In genomic region chr5:141135718-141136266, GRCh38 we compare ENCODE assay signal across 13 cellular contexts. TPM values are rescaled to one million over a fixed set of nuclear protein-coding genes. Genes with fewer than 3 reads are reported as not detected.
DNase-seq lines count a peak whose midpoint lies in the region; TF ChIP-seq lines count a peak whose summit lies in the region.
"Had no signal": no experiment of that assay in that cellular context is flagged by ENCODE, and none has a peak within 500 bp of the region (broad histone marks: within the 10 kb centered on the region; RNA-seq: fewer than 3 reads in every experiment).

No MANE protein-coding gene starts in this region.

- H3K4me3 ChIP-seq in AG09309 (ENCODE audit: control insufficient read depth, low read depth, low read length) (peak overlapping the region; percentile 41; the same call in 1 of the 2 replicates), SJSA1 (peak overlapping the region; percentile 46), hepatocyte (peak overlapping the region; percentile 4), parathyroid adenoma (ENCODE audit: low read depth, low read length) (peak overlapping the region; percentile 36)

- H3K9me2 ChIP-seq in hepatocyte (replicated peaks; ENCODE audit: insufficient read depth), result no peaks in the 10 kb centered on the region

- H3K9me3 ChIP-seq in SJSA1 (replicated peaks) (peaks cover 7% of the 10 kb centered on the region; the same call in 1 of the 2 replicates), hepatocyte (ENCODE audit: low read depth) (peaks cover 49% of the 10 kb centered on the region), parathyroid adenoma (ENCODE audit: control insufficient read depth, low read length) (no peaks in the 10 kb centered on the region)
- H3K9me3 ChIP-seq: BE2C had no signal

- 78% methylated on average over 19 of the region's 19 CpGs for WGBS in hepatocyte (ENCODE audit: low lambda C conversion rate, missing lambda C conversion rate)

- H3K27me3 Mint-ChIP-seq in activated CD4-positive, alpha-beta T cell treated with anti-CD3 and anti-CD28 coated beads, Interleukin-2, amount 10 ng/mL, durations not matched to agents 24 days and 14 days, result no peaks in the 10 kb centered on the region

- H3K9me3 Mint-ChIP-seq in activated CD4-positive, alpha-beta T cell treated with anti-CD3 and anti-CD28 coated beads, Interleukin-2, amount 10 ng/mL, durations not matched to agents 24 days and 14 days, result peaks cover 47% of the 10 kb centered on the region

- H3K27me3 ChIP-seq in SJSA1 (replicated peaks), result no peaks in the 10 kb centered on the region
- no peaks in the 10 kb centered on the region for H3K27me3 ChIP-seq in hepatocyte
- H3K27me3 ChIP-seq in parathyroid adenoma (ENCODE audit: control insufficient read depth, insufficient read depth, low read length), result peaks cover 6% of the 10 kb centered on the region
- H3K27me3 ChIP-seq: adrenal gland, BE2C had no signal

- no peak overlapping the region for H3K27ac ChIP-seq in SJSA1
- no peak overlapping the region for H3K27ac ChIP-seq in hepatocyte
- no peak overlapping the region for H3K27ac ChIP-seq in parathyroid adenoma
- H3K27ac ChIP-seq: adrenal gland had no signal

- no peaks in the 10 kb centered on the region for H3K79me2 ChIP-seq in hepatocyte
- no peaks in the 10 kb centered on the region for H3K79me2 ChIP-seq in parathyroid adenoma

- H3K4me1 ChIP-seq in SJSA1 (replicated peaks), result no peaks in the 10 kb centered on the region
- H3K4me1 ChIP-seq in hepatocyte (ENCODE audit: insufficient read depth), result no peaks in the 10 kb centered on the region
- no peaks in the 10 kb centered on the region for H3K4me1 ChIP-seq in parathyroid adenoma
- H3K4me1 ChIP-seq: adrenal gland, BE2C had no signal

- TF ChIP-seq CTCF in AG09309 (IDR thresholded peaks at IDR 0.05; ENCODE audit: control insufficient read depth, insufficient read depth, low read depth, low read length, missing control alignments) (no peak), hepatocyte (IDR thresholded peaks at IDR 0.05; ENCODE audit: poor library complexity) (no peak), parathyroid adenoma (IDR thresholded peaks at IDR 0.05) (no peak)

- H3K4me2 ChIP-seq in hepatocyte (peak overlapping the region; percentile 50), parathyroid adenoma (ENCODE audit: low read length) (no peak overlapping the region)

- H3K4me3 Mint-ChIP-seq in activated CD4-positive, alpha-beta T cell treated with anti-CD3 and anti-CD28 coated beads, Interleukin-2, amount 10 ng/mL, durations not matched to agents 24 days and 14 days, result no peak overlapping the region
- H3K4me3 Mint-ChIP-seq: T-helper 1 cell treated with Interleukin-12 subunit alpha and Interleukin-12 subunit beta and Interleukin-4 antibody, amounts not matched to agents 30 μg/mL and 1 μg/mL, for 36 hours had no signal

- H3K27ac Mint-ChIP-seq in activated CD4-positive, alpha-beta T cell treated with anti-CD3 and anti-CD28 coated beads, Interleukin-2, amount 10 ng/mL, durations not matched to agents 24 days and 14 days, result no peak overlapping the region
- H3K27ac Mint-ChIP-seq: effector memory CD8-positive, alpha-beta T cell; T-helper 1 cell treated with Interleukin-12 subunit alpha and Interleukin-12 subunit beta and Interleukin-4 antibody, amounts not matched to agents 30 μg/mL and 1 μg/mL, for 36 hours had no signal

- DNase-seq in AG09309 (ENCODE audit: low read depth), result no peak
- no peak for DNase-seq in SJSA1 (ENCODE audit: low read depth in 1 of 2, low spot score in 2 of 2)
- no peak for DNase-seq in hepatocyte (ENCODE audit: low spot score)
- DNase-seq in activated CD4-positive, alpha-beta T cell treated with anti-CD3 and anti-CD28 coated beads, Interleukin-2, amount 10 ng/mL, durations not matched to agents 24 days and 14 days, result no peak
- DNase-seq in HK-2 (ENCODE audit: unreplicated experiment), result no peak
- no peak for DNase-seq in NCI-H146 (lab: John Stamatoyannopoulos, UW)
- no peak for DNase-seq in activated T-cell treated with anti-CD3 and anti-CD28 coated beads for 4 hours
- DNase-seq: effector memory CD8-positive, alpha-beta T cell; naive B cell had no signal

- no peaks in the 10 kb centered on the region for H3K4me1 Mint-ChIP-seq in activated CD4-positive, alpha-beta T cell treated with anti-CD3 and anti-CD28 coated beads, Interleukin-2, amount 10 ng/mL, durations not matched to agents 24 days and 14 days

- no peaks in the 10 kb centered on the region for H3K36me3 ChIP-seq in SJSA1
- H3K36me3 ChIP-seq in hepatocyte (replicated peaks; ENCODE audit: insufficient read depth, low read depth), result no peaks in the 10 kb centered on the region
- H3K36me3 ChIP-seq in parathyroid adenoma (ENCODE audit: control insufficient read depth, insufficient read depth, low read length), result peaks cover under 1% of the 10 kb centered on the region
- H3K36me3 ChIP-seq: adrenal gland, BE2C had no signal

- no peaks in the 10 kb centered on the region for H4K20me1 ChIP-seq in hepatocyte (ENCODE audit: insufficient read depth, poor library complexity, severe bottlenecking)

- H3K9ac ChIP-seq in parathyroid adenoma, result no peak overlapping the region

- peaks cover 4% of the 10 kb centered on the region for H3K36me3 Mint-ChIP-seq in activated CD4-positive, alpha-beta T cell treated with anti-CD3 and anti-CD28 coated beads, Interleukin-2, amount 10 ng/mL, durations not matched to agents 24 days and 14 days (ENCODE audit: low read depth)

- H2AFZ ChIP-seq in hepatocyte (peak overlapping the region; percentile 31), parathyroid adenoma (peak overlapping the region; percentile 57)

- intact Hi-C loops in activated CD4-positive, alpha-beta T cell treated with anti-CD3 and anti-CD28 coated beads, Interleukin-2, amount 10 ng/mL, durations not matched to agents 24 days and 14 days (cut with micrococcal nuclease), result no loop called here

RNA-seq across cellular contexts. Expression of gene PCDHB5, which starts 0.8 kb away (rescaled TPM):
- 25.2 and 27.3 TPM in 2 replicates for total RNA-seq in SJSA1 (2014; rRNA removed; shearing (Covaris generic))
- total RNA-seq in hepatocyte, result 7.0 TPM in 2 replicates
- polyA plus RNA-seq in hepatocyte, result 6.2 and 6.4 TPM in 2 replicates
- not detected in 2 replicates for total RNA-seq in activated CD4-positive, alpha-beta T cell treated with anti-CD3 and anti-CD28 coated beads, Interleukin-2, amount 10 ng/mL, durations not matched to agents 24 days and 14 days

RNA-seq across cellular contexts. Expression of gene PCDHB6, which starts 14.1 kb away (rescaled TPM):
- total RNA-seq in SJSA1 (2014; rRNA removed; shearing (Covaris generic)), result 0.29 and 0.50 TPM in 2 replicates
- total RNA-seq in hepatocyte, result 0.56 and 1.1 TPM in 2 replicates
- polyA plus RNA-seq in hepatocyte, result not detected in 2 replicates
- total RNA-seq in activated CD4-positive, alpha-beta T cell treated with anti-CD3 and anti-CD28 coated beads, Interleukin-2, amount 10 ng/mL, durations not matched to agents 24 days and 14 days, result not detected in 2 replicates

RNA-seq across cellular contexts. Expression of gene PCDHB4, which starts 14.2 kb away (rescaled TPM):
- 0.32 TPM in 1 of 2 replicates, not detected in the other for total RNA-seq in SJSA1 (2014; rRNA removed; shearing (Covaris generic))
- 1.9 and 2.5 TPM in 2 replicates for total RNA-seq in hepatocyte
- 0.29 and 0.94 TPM in 2 replicates for polyA plus RNA-seq in hepatocyte
- not detected in 2 replicates for total RNA-seq in activated CD4-positive, alpha-beta T cell treated with anti-CD3 and anti-CD28 coated beads, Interleukin-2, amount 10 ng/mL, durations not matched to agents 24 days and 14 days

RNA-seq across cellular contexts. Expression of gene PCDHB3, which starts 35.5 kb away (rescaled TPM):
- total RNA-seq in SJSA1 (2014; rRNA removed; shearing (Covaris generic)), result 0.37 and 1.2 TPM in 2 replicates
- 3.8 and 4.1 TPM in 2 replicates for total RNA-seq in hepatocyte
- 0.76 and 1.5 TPM in 2 replicates for polyA plus RNA-seq in hepatocyte
- not detected in 2 replicates for total RNA-seq in activated CD4-positive, alpha-beta T cell treated with anti-CD3 and anti-CD28 coated beads, Interleukin-2, amount 10 ng/mL, durations not matched to agents 24 days and 14 days

RNA-seq across cellular contexts. Expression of gene PCDHB7, which starts 36.7 kb away (rescaled TPM):
- 0.85 and 0.87 TPM in 2 replicates for total RNA-seq in SJSA1 (2014; rRNA removed; shearing (Covaris generic))
- 0.48 and 0.53 TPM in 2 replicates for total RNA-seq in hepatocyte
- polyA plus RNA-seq in hepatocyte, result 0.51 and 0.56 TPM in 2 replicates
- total RNA-seq in activated CD4-positive, alpha-beta T cell treated with anti-CD3 and anti-CD28 coated beads, Interleukin-2, amount 10 ng/mL, durations not matched to agents 24 days and 14 days, result not detected in 2 replicates
